Comparison of ENCODE assay signal across 8 cellular contexts in the genomic region with DNA sequence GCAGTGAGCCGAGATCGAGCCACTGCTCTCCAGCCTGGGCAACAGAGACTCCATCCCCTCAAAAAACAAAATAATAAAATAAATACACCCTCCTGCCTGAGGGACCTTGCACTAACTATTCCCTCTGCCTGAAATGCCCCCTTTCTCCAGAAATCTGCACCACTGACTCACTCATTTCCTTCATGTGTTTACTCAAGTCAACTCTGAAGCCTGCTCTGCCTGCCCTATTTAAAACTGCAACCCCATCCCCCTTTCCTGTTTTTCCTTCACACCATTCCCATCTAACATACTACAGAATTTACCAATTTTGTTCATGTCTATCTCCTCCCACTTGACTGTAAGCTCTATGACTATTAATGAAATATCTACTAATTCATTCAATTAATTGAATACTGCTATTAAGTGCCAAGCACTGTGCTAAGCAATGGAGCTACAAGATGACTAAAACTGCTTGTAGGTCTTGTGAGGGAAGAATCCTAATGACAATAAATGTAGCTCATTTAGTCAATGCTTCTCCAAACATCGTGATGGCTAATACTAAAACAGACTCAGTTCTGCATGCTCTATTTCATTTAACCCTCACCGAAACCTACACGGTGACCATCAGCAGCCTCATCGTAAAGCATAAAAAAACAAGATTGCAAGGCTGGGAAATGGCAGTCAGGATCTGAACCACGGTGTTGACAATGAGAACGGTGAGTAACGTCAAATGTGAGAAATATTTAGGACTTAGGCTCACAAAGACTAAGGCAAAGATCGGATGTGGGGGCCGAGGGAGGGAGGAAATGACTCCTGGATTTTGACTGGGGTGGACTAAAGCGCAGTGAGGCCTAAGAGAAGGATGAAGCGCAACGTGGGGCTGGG. TPM values are rescaled to one million over a fixed set of nuclear protein-coding genes. Genes with fewer than 3 reads are reported as not detected.
DNase-seq lines count a peak whose midpoint lies in the region; ATAC-seq, FAIRE-seq and TF ChIP-seq lines count a peak whose summit lies in the region.

No MANE protein-coding gene starts in this region.

- H3K18ac ChIP-seq in H1 (ENCODE audit: extremely low read depth, low read length) = peak overlapping the region; percentile 72

- H4K8ac ChIP-seq in H1 (ENCODE audit: extremely low read depth, insufficient read depth, low read length) = peak overlapping the region; percentile 99

- H3K23ac ChIP-seq in H1 (ENCODE audit: insufficient read length) = no peak overlapping the region

- H2BK20ac ChIP-seq in H1 (ENCODE audit: low read length) = no peak overlapping the region

- H3K79me1 ChIP-seq in H1 (ENCODE audit: low read depth, low read length) = peaks cover 4% of the 10 kb centered on the region; the same call in 1 of the 2 replicates

- WGBS in H1 (ENCODE audit: extremely low coverage in 1 of 2, insufficient coverage in 1 of 2, insufficient read length in 1 of 2, insufficient replicate concordance in 2 of 2, low coverage in 1 of 2, low lambda C conversion rate in 2 of 2, missing lambda C conversion rate in 1 of 2), 2 experiments = 31% methylated on average over 14 of the region's 14 CpGs; no CpG with 5 or more reads in 1 of the 2 experiments

- no peaks in the 10 kb centered on the region for H3K9me3 ChIP-seq in Peyer's patch
- no peaks in the 10 kb centered on the region for H3K9me3 ChIP-seq in H1 (ENCODE audit: insufficient read depth in 2 of 2, low read depth in 1 of 2, low read length in 1 of 2)

- H3K4me2 ChIP-seq in H1 (ENCODE audit: insufficient read depth in 1 of 2, low read depth in 2 of 2, low read length in 2 of 2) = peak overlapping the region; percentile 85 to 98

- DNase-seq in stimulated activated CD4-positive, alpha-beta T cell treated with anti-CD3 and anti-CD28 coated beads, TNF-alpha, amount 100 ng/mL, for 48 hours (ENCODE audit: low read depth in 3 of 3) = peak in 2 of 3 donors; percentile 27 to 34
- no peak for DNase-seq in stimulated activated CD4-positive, alpha-beta T cell treated with anti-CD3 and anti-CD28 coated beads, Interleukin-2, amount 100 ng/mL, for 48 hours
- DNase-seq in Peyer's patch (no peak), H1 (ENCODE audit: low read depth in 1 of 2, low spot score in 2 of 2) (no peak), neural crest cell (ENCODE audit: low read depth, low spot score) (peak; percentile 22), GM19240 (ENCODE audit: insufficient read length, low spot score) (no peak)

- H3K9ac ChIP-seq in H1 (replicated peaks in 1 of 4; ENCODE audit: extremely low read depth in 1 of 4, low read depth in 3 of 4, low read length in 3 of 4) = peak overlapping the region; percentile 72 to 94 (median 90)

- no peak for ATAC-seq in HG02870 (IDR thresholded peaks at IDR 0.05; ENCODE audit: unreplicated experiment)
- ATAC-seq in HG03280 (IDR thresholded peaks at IDR 0.05; ENCODE audit: unreplicated experiment) = no peak

- no peak for FAIRE-seq in H1 (lab: Jason Lieb, UNC)

- H3K4me3 ChIP-seq in Peyer's patch = peak overlapping the region; percentile 63 to 99 (median 82)
- peak overlapping the region; percentile 73 to 90 (median 80) for H3K4me3 ChIP-seq in H1 (ENCODE audit: extremely low read depth in 1 of 4, insufficient read depth in 2 of 4, low read depth in 3 of 4, low read length in 4 of 4)

- peaks cover 2% of the 10 kb centered on the region for H3K9me3 Mint-ChIP-seq in neural crest cell

- POLR2A ChIA-PET in H1 (lab: Charles Lee; ENCODE audit: partially characterized antibody) = interaction anchor here (0.6 to 5.5 kb wide), 14 partner anchors 9 to 1777 kb away, joined by 3 to 64 read pairs (median 6); a partner anchor contains a TSS

- peak overlapping the region; percentile 47 for H3K4ac ChIP-seq in H1 (replicated peaks; ENCODE audit: insufficient read length, low read depth, low read length)

- H4K5ac ChIP-seq in H1 (ENCODE audit: insufficient read length, low read depth, low read length) = peak overlapping the region; percentile 16

- H3K14ac ChIP-seq in H1 (ENCODE audit: insufficient read length) = no peak overlapping the region

- H3K36me3 ChIP-seq in Peyer's patch (peaks cover 0 to 10% (median 0%) of the 10 kb centered on the region in 3 donors), H1 (ENCODE audit: control insufficient read depth in 2 of 4, insufficient read depth in 4 of 4, low read length in 3 of 4) (peaks cover 6 to 19% (median 8%) of the 10 kb centered on the region in 4 experiments; a peak in 6 of 8 replicates)

- H3K27ac ChIP-seq in Peyer's patch (peak overlapping the region; percentile 78 to 97 (median 94)), H1 (ENCODE audit: low read depth, low read length) (peak overlapping the region; percentile 95)

- H3K27ac Mint-ChIP-seq in neural crest cell (ENCODE audit: unreplicated experiment) = peak overlapping the region; percentile 95

- TF ChIP-seq RAD21 in H1 (IDR thresholded peaks at IDR 0.05 in 1 of 2, conservative IDR thresholded peaks at IDR 0.05 in 1 of 2; ENCODE audit: low read depth in 2 of 2, low read length in 2 of 2) = no peak

- TF ChIP-seq CTCF in Peyer's patch (IDR thresholded peaks at IDR 0.05) = no peak
- no peak for TF ChIP-seq CTCF in H1 (IDR thresholded peaks at IDR 0.05; ENCODE audit: control extremely low read depth in 1 of 3, insufficient read depth in 1 of 3, low read depth in 1 of 3, low read length in 3 of 3)
- no peak for TF ChIP-seq CTCF in neural crest cell (conservative IDR thresholded peaks at IDR 0.05)

- H4K91ac ChIP-seq in H1 (replicated peaks; ENCODE audit: insufficient read length, low read length) = peak overlapping the region; percentile 71

- H2AFZ ChIP-seq in H1 (ENCODE audit: low read length) = peak overlapping the region; percentile 25; the same call in 1 of the 2 replicates

- peaks cover 39% of the 10 kb centered on the region for H3K4me1 Mint-ChIP-seq in neural crest cell

- H2BK15ac ChIP-seq in H1 (ENCODE audit: low read length) = peak overlapping the region; percentile 6; the same call in 1 of the 2 replicates

- CTCF ChIA-PET in H1 (lab: Charles Lee; ENCODE audit: partially characterized antibody) = interaction anchor here (0.6 to 4.9 kb wide), 7 partner anchors 10 to 1191 kb away, joined by 3 to 28 read pairs (median 3); a partner anchor contains a TSS

- H3K79me2 ChIP-seq in H1 (ENCODE audit: control insufficient read depth in 1 of 2, insufficient read depth in 2 of 2, low read length in 2 of 2) = peaks cover 7 to 13% of the 10 kb centered on the region in 2 experiments

- H3K27me3 ChIP-seq in Peyer's patch = no peaks in the 10 kb centered on the region
- no peaks in the 10 kb centered on the region; a peak in 1 of 7 replicates for H3K27me3 ChIP-seq in H1 (replicated peaks in 1 of 4; ENCODE audit: control insufficient read depth in 3 of 4, extremely low read depth in 1 of 4, insufficient read depth in 3 of 4, low read length in 3 of 4)

- peaks cover 9% of the 10 kb centered on the region; the same call in 1 of the 2 replicates for H3K23me2 ChIP-seq in H1 (ENCODE audit: low read depth, low read length)

- peaks cover 3% of the 10 kb centered on the region for H3K27me3 Mint-ChIP-seq in neural crest cell (ENCODE audit: low read depth)

- peak overlapping the region; percentile 7; the same call in 1 of the 2 replicates for H2AK5ac ChIP-seq in H1 (ENCODE audit: low read depth, low read length)

- H3K56ac ChIP-seq in H1 (replicated peaks; ENCODE audit: insufficient read length, low read depth, low read length) = peak overlapping the region; percentile 32

- peaks cover 2% of the 10 kb centered on the region for H3K36me3 Mint-ChIP-seq in neural crest cell (ENCODE audit: low read depth)

- no peak overlapping the region for H2BK120ac ChIP-seq in H1 (replicated peaks; ENCODE audit: low read depth, low read length)

- H4K20me1 ChIP-seq in H1 (replicated peaks in 1 of 2; ENCODE audit: control insufficient read depth in 1 of 2, insufficient read depth in 2 of 2, low read length in 2 of 2) = peaks cover 4% of the 10 kb centered on the region in 2 experiments

- TF ChIP-seq EP300 in H1 (IDR thresholded peaks at IDR 0.05; ENCODE audit: borderline replicate concordance in 1 of 2, low read depth in 2 of 2, low read length in 2 of 2) = no peak

- TF ChIP-seq POLR2A in Peyer's patch (IDR thresholded peaks at IDR 0.05) = no peak
- no peak for TF ChIP-seq POLR2A in H1 (IDR thresholded peaks at IDR 0.05; ENCODE audit: control extremely low read depth in 1 of 2, low read depth in 2 of 2, low read length in 2 of 2)

- H2BK12ac ChIP-seq in H1 (ENCODE audit: low read depth, low read length) = 0 out of 2 replicates have a peak overlapping the region, but pooled peaks have one; percentile 87

- H3K4me1 ChIP-seq in Peyer's patch = peaks cover 0 to 24% (median 0%) of the 10 kb centered on the region in 4 donors
- peaks cover 0 to 16% (median 7%) of the 10 kb centered on the region in 4 experiments; a peak in 6 of 7 replicates for H3K4me1 ChIP-seq in H1 (replicated peaks in 1 of 4; ENCODE audit: control insufficient read depth in 3 of 4, insufficient read depth in 4 of 4, low read length in 3 of 4)

- H3K4me3 Mint-ChIP-seq in neural crest cell = peak overlapping the region; percentile 95

- peak overlapping the region; percentile 99 for H2BK5ac ChIP-seq in H1 (ENCODE audit: low read depth, low read length)

RNA-seq across cellular contexts. Expression of a gene that starts 0.7 kb away (rescaled TPM):
- total RNA-seq in Peyer's patch = 1 to 10 TPM; 2.5 to 9.9 (median 6.6) TPM
- 24.6 and 25.3 TPM in 2 replicates for total RNA-seq in H1 (2021; fragmentation: NEBNext Ultra II Directional; extraction: Animal tissue kit (Norgen Biotek cat#: 25700))
- 32.7 and 39.6 TPM in 2 replicates for polyA plus RNA-seq in H1 (2011; rRNA removed)
- polyA plus RNA-seq in H1 (2011; cell fraction: cytosol; rRNA removed) = 23.6 TPM
- polyA plus RNA-seq in H1 (2011; cell fraction: nucleus; rRNA removed) = 31.0 TPM
- 15.8 to 27.3 TPM (median 23.5 TPM) in 4 replicates for polyA plus RNA-seq in H1 (2012, experiment 1 of 2)
- polyA plus RNA-seq in H1 (2012, experiment 2 of 2) = 24.5 TPM
- 23.0 TPM for polyA plus RNA-seq in H1 (2013, experiment 1 of 2)
- 25.3 TPM for polyA plus RNA-seq in H1 (2013, experiment 2 of 2)
- polyA minus RNA-seq in H1 (2011; rRNA and poly(A)+ RNA removed) = 16.2 and 21.4 TPM in 2 replicates
- polyA minus RNA-seq in H1 (2011; cell fraction: cytosol; rRNA and poly(A)+ RNA removed) = 13.9 TPM
- polyA minus RNA-seq in H1 (2011; cell fraction: nucleus; rRNA and poly(A)+ RNA removed) = 10.3 TPM
- total RNA-seq in neural crest cell = 34.8 and 36.0 TPM in 2 replicates

RNA-seq across cellular contexts. Expression of a gene that starts 35.9 kb away (rescaled TPM):
- total RNA-seq in Peyer's patch (10 to 100 TPM; 24.8 to 29.8 (median 25.6) TPM), neural crest cell (63.6 and 70.0 TPM in 2 replicates)
- total RNA-seq in H1 (2021; fragmentation: NEBNext Ultra II Directional; extraction: Animal tissue kit (Norgen Biotek cat#: 25700)) = 116 and 120 TPM in 2 replicates
- 22.0 and 24.2 TPM in 2 replicates for polyA plus RNA-seq in H1 (2011; rRNA removed)
- polyA plus RNA-seq in H1 (2011; cell fraction: cytosol; rRNA removed) = 26.1 TPM
- 15.4 TPM for polyA plus RNA-seq in H1 (2011; cell fraction: nucleus; rRNA removed)
- 29.4 to 37.6 TPM (median 31.3 TPM) in 4 replicates for polyA plus RNA-seq in H1 (2012, experiment 1 of 2)
- 16.3 TPM for polyA plus RNA-seq in H1 (2012, experiment 2 of 2)
- 35.5 TPM for polyA plus RNA-seq in H1 (2013, experiment 1 of 2)
- polyA plus RNA-seq in H1 (2013, experiment 2 of 2) = 33.6 TPM
- polyA minus RNA-seq in H1 (2011; rRNA and poly(A)+ RNA removed) = 63.9 and 90.5 TPM in 2 replicates
- polyA minus RNA-seq in H1 (2011; cell fraction: cytosol; rRNA and poly(A)+ RNA removed) = 34.0 TPM
- 20.9 TPM for polyA minus RNA-seq in H1 (2011; cell fraction: nucleus; rRNA and poly(A)+ RNA removed)

RNA-seq across cellular contexts. Expression of a gene that starts 58.3 kb away (rescaled TPM):
- total RNA-seq in Peyer's patch = 10 to 100 TPM; 54.2 to 97.4 (median 59.7) TPM
- 281 and 284 TPM in 2 replicates for total RNA-seq in H1 (2021; fragmentation: NEBNext Ultra II Directional; extraction: Animal tissue kit (Norgen Biotek cat#: 25700))
- 53.8 and 62.7 TPM in 2 replicates for polyA plus RNA-seq in H1 (2011; rRNA removed)
- polyA plus RNA-seq in H1 (2011; cell fraction: cytosol; rRNA removed) = 64.7 TPM
- polyA plus RNA-seq in H1 (2011; cell fraction: nucleus; rRNA removed) = 110 TPM
- polyA plus RNA-seq in H1 (2012, experiment 1 of 2) = 171 to 223 TPM (median 192 TPM) in 4 replicates
- polyA plus RNA-seq in H1 (2012, experiment 2 of 2) = 72.6 TPM
- polyA plus RNA-seq in H1 (2013, experiment 1 of 2) = 218 TPM
- 211 TPM for polyA plus RNA-seq in H1 (2013, experiment 2 of 2)
- 49.3 and 53.9 TPM in 2 replicates for polyA minus RNA-seq in H1 (2011; rRNA and poly(A)+ RNA removed)
- 93.5 TPM for polyA minus RNA-seq in H1 (2011; cell fraction: cytosol; rRNA and poly(A)+ RNA removed)
- 69.0 TPM for polyA minus RNA-seq in H1 (2011; cell fraction: nucleus; rRNA and poly(A)+ RNA removed)
- total RNA-seq in neural crest cell = 292 and 299 TPM in 2 replicates

Comparison
In these comparisons a context has a peak if more than half of its experiments do, and no peak if none do; other contexts are left out.
1. DNase-seq: peak in stimulated activated CD4-positive, alpha-beta T cell treated with anti-CD3 and anti-CD28 coated beads, TNF-alpha, amount 100 ng/mL, for 48 hours (2 of 3) and neural crest cell (single experiment); none in stimulated activated CD4-positive, alpha-beta T cell treated with anti-CD3 and anti-CD28 coated beads, Interleukin-2, amount 100 ng/mL, for 48 hours (0 of 2), Peyer's patch (0 of 3), H1 (0 of 2) and GM19240 (single experiment).